ENCODE assay signal across 16 cellular contexts in genomic region chr9:110950041-110950645, GRCh38.
A peak's percentile ranks its signal among the peaks of the same experiment; 100 is the strongest.
DNase-seq lines count a peak whose midpoint lies in the region; ATAC-seq and TF ChIP-seq lines count a peak whose summit lies in the region.
"Had no signal": no experiment of that assay in that cellular context is flagged by ENCODE, and none has a peak within 500 bp of the region (broad histone marks: within the 10 kb centered on the region; RNA-seq: fewer than 3 reads in every experiment).

No MANE protein-coding gene starts in this region.

- no peaks in the 10 kb centered on the region for H3K36me3 Mint-ChIP-seq in activated CD4-positive, alpha-beta T cell treated with anti-CD3 and anti-CD28 coated beads for 36 hours (ENCODE audit: low read depth)

- no peak for TF ChIP-seq CTCF in fibroblast of lung (conservative IDR thresholded peaks at IDR 0.05 in 1 of 2, IDR thresholded peaks at IDR 0.05 in 1 of 2; ENCODE audit: low read depth in 1 of 2, low read length in 2 of 2)

- intact Hi-C loops in activated CD4-positive, alpha-beta T cell treated with anti-CD3 and anti-CD28 coated beads for 36 hours (cut with DNase I, micrococcal nuclease) = no loop called here

- H3K27ac Mint-ChIP-seq in activated CD4-positive, alpha-beta T cell treated with anti-CD3 and anti-CD28 coated beads for 36 hours = no peak overlapping the region
- H3K27ac Mint-ChIP-seq: H9 had no signal

- POLR2A ChIA-PET in activated CD4-positive, alpha-beta T cell treated with anti-CD3 and anti-CD28 coated beads for 36 hours (lab: Charles Lee) = no interaction called here
- POLR2A ChIA-PET in HEK293T (lab: Yijun Ruan, JAX) = no interaction called here

- H3K27ac ChIP-seq in SJCRH30 (peak overlapping the region; percentile 24), fibroblast of lung (ENCODE audit: insufficient read depth, low read length) (peak overlapping the region; percentile 53)
- H3K27ac ChIP-seq: BLaER1 treated with 17β-estradiol and CSF1 and Interleukin-3, amounts not matched to agents 10 nM and 100 nM had no signal

- H3K9ac ChIP-seq in fibroblast of lung (ENCODE audit: insufficient read depth, low read length) = no peak overlapping the region
- peak overlapping the region; percentile 52 for H3K9ac ChIP-seq in skeletal muscle satellite cell (ENCODE audit: low read depth, low read length)
- H3K9ac ChIP-seq: BLaER1 treated with 17β-estradiol and CSF1 and Interleukin-3, amounts not matched to agents 10 nM and 100 nM had no signal

- peak; percentile 78 for DNase-seq in HCEC 1CT
- peak; percentile 75 to 84 for DNase-seq in SJCRH30
- peak in 1 of 2 donors; percentile 56 for DNase-seq in fibroblast of lung (ENCODE audit: low read depth in 2 of 2)
- no peak for DNase-seq in 8988T
- DNase-seq in activated CD4-positive, alpha-beta T cell treated with anti-CD3 and anti-CD28 coated beads for 36 hours = no peak
- DNase-seq in HEK293T (ENCODE audit: extremely low spot score) = no peak
- DNase-seq: H9; MV-4-11; NCI-H1417; NCI-H187 treated with DMSO at 0.1 percent for 48 hours; NCI-H69; NK-92 treated with Interleukin-12 subunit alpha and Interleukin-12 subunit beta, amount 100 ng/mL, for 24 hours; RPMI8226 had no signal

- no peak for ATAC-seq in GM19328 (IDR thresholded peaks at IDR 0.05; ENCODE audit: unreplicated experiment)
- ATAC-seq in activated CD4-positive, alpha-beta T cell treated with anti-CD3 and anti-CD28 coated beads for 36 hours = no peak

- H3K9me3 ChIP-seq in SJCRH30 (replicated peaks) (no peaks in the 10 kb centered on the region), fibroblast of lung (ENCODE audit: control insufficient read depth, insufficient read depth, low read depth, low read length) (no peaks in the 10 kb centered on the region), skeletal muscle satellite cell (replicated peaks; ENCODE audit: low read length) (no peaks in the 10 kb centered on the region)

- H3K27me3 Mint-ChIP-seq in activated CD4-positive, alpha-beta T cell treated with anti-CD3 and anti-CD28 coated beads for 36 hours = no peaks in the 10 kb centered on the region

- H3K79me2 ChIP-seq in fibroblast of lung (ENCODE audit: control insufficient read depth, insufficient read depth, low read length) = peaks cover 91% of the 10 kb centered on the region

- H3K36me3 ChIP-seq in SJCRH30 = no peaks in the 10 kb centered on the region
- peaks cover 4% of the 10 kb centered on the region for H3K36me3 ChIP-seq in fibroblast of lung (ENCODE audit: control insufficient read depth, insufficient read depth, low read length)
- H3K36me3 ChIP-seq in skeletal muscle satellite cell (ENCODE audit: insufficient read depth, low read length) = peaks cover 41% of the 10 kb centered on the region
- H3K36me3 ChIP-seq: BLaER1 treated with 17β-estradiol and CSF1 and Interleukin-3, amounts not matched to agents 10 nM and 100 nM had no signal

- CTCF ChIA-PET in activated CD4-positive, alpha-beta T cell treated with anti-CD3 and anti-CD28 coated beads for 36 hours (lab: Charles Lee) = no interaction called here
- CTCF ChIA-PET in HEK293T (lab: Yijun Ruan, JAX) = interaction anchor here (0.7 kb wide), 1 partner anchor 562 kb away, joined by 7 read pairs; no protein-coding TSS in a partner anchor

- no peaks in the 10 kb centered on the region for H3K4me1 Mint-ChIP-seq in activated CD4-positive, alpha-beta T cell treated with anti-CD3 and anti-CD28 coated beads for 36 hours

- H3K4me3 ChIP-seq in SJCRH30 (no peak overlapping the region), fibroblast of lung (replicated peaks in 1 of 4; ENCODE audit: control extremely low read depth in 1 of 4, insufficient read depth in 1 of 4, low read depth in 3 of 4, low read length in 4 of 4) (no peak overlapping the region), skeletal muscle satellite cell (ENCODE audit: low read length) (peak overlapping the region; percentile 13)
- H3K4me3 ChIP-seq: BLaER1 treated with 17β-estradiol and CSF1 and Interleukin-3, amounts not matched to agents 10 nM and 100 nM had no signal

- H3K4me3 Mint-ChIP-seq in activated CD4-positive, alpha-beta T cell treated with anti-CD3 and anti-CD28 coated beads for 36 hours = no peak overlapping the region
- H3K4me3 Mint-ChIP-seq: H9 had no signal

- H3K27me3 ChIP-seq in SJCRH30 = no peaks in the 10 kb centered on the region
- H3K27me3 ChIP-seq in fibroblast of lung (ENCODE audit: control insufficient read depth, insufficient read depth, low read length) = no peaks in the 10 kb centered on the region
- no peaks in the 10 kb centered on the region for H3K27me3 ChIP-seq in skeletal muscle satellite cell (ENCODE audit: control insufficient read depth, insufficient read depth, low read length)

- H3K4me2 ChIP-seq in fibroblast of lung (ENCODE audit: extremely low read depth, insufficient read depth, low read length) = no peak overlapping the region
- peak overlapping the region; percentile 48 for H3K4me2 ChIP-seq in skeletal muscle satellite cell (ENCODE audit: low read length)
- H3K4me2 ChIP-seq: BLaER1 treated with 17β-estradiol and CSF1 and Interleukin-3, amounts not matched to agents 10 nM and 100 nM had no signal

- H3K9me3 Mint-ChIP-seq in activated CD4-positive, alpha-beta T cell treated with anti-CD3 and anti-CD28 coated beads for 36 hours (ENCODE audit: low read depth) = peaks cover 16% of the 10 kb centered on the region

- H2AFZ ChIP-seq in fibroblast of lung (ENCODE audit: low read length) = no peak overlapping the region

- H4K20me1 ChIP-seq in fibroblast of lung (ENCODE audit: control insufficient read depth, extremely low read depth, insufficient read depth, low read length) = no peaks in the 10 kb centered on the region

- peaks cover 11% of the 10 kb centered on the region for H3K4me1 ChIP-seq in SJCRH30
- H3K4me1 ChIP-seq in fibroblast of lung (ENCODE audit: control insufficient read depth, extremely low read depth, insufficient read depth, low read length) = peaks cover 23% of the 10 kb centered on the region
- peaks cover 50% of the 10 kb centered on the region for H3K4me1 ChIP-seq in skeletal muscle satellite cell (ENCODE audit: control insufficient read depth, insufficient read depth, low read length)

TF ChIP-seq in HEK293T, 16 proteins besides CTCF, POLR2A, EP300 and RAD21:
- TF ChIP-seq FOXA1 (IDR thresholded peaks at IDR 0.05) (no peak), ELF4 (IDR thresholded peaks at IDR 0.05) (no peak), LEF1 (IDR thresholded peaks at IDR 0.05; ENCODE audit: borderline replicate concordance) (no peak), HDGF (IDR thresholded peaks at IDR 0.05; ENCODE audit: borderline replicate concordance) (no peak), PKNOX1 (IDR thresholded peaks at IDR 0.05) (no peak), ARNT (IDR thresholded peaks at IDR 0.05) (no peak), CTBP1 (IDR thresholded peaks at IDR 0.05; ENCODE audit: borderline replicate concordance) (no peak), SP1 (IDR thresholded peaks at IDR 0.05) (no peak), FOXK2 (IDR thresholded peaks at IDR 0.05) (no peak), SUZ12 (IDR thresholded peaks at IDR 0.05) (no peak), BHLHE40 (IDR thresholded peaks at IDR 0.05; ENCODE audit: borderline replicate concordance) (no peak), NFRKB (IDR thresholded peaks at IDR 0.05) (no peak), TARDBP (IDR thresholded peaks at IDR 0.05) (no peak), FOXM1 (IDR thresholded peaks at IDR 0.05; ENCODE audit: borderline replicate concordance) (no peak), ZNF384 (IDR thresholded peaks at IDR 0.05) (no peak)

Comparison
In these comparisons a context has a peak if more than half of its experiments do, and no peak if none do; other contexts are left out.
1. DNase-seq: peak in HCEC 1CT (single experiment) and SJCRH30 (2 of 2); none in 8988T (single experiment), activated CD4-positive, alpha-beta T cell treated with anti-CD3 and anti-CD28 coated beads for 36 hours (single experiment) and HEK293T (single experiment).